In the genomic region with DNA sequence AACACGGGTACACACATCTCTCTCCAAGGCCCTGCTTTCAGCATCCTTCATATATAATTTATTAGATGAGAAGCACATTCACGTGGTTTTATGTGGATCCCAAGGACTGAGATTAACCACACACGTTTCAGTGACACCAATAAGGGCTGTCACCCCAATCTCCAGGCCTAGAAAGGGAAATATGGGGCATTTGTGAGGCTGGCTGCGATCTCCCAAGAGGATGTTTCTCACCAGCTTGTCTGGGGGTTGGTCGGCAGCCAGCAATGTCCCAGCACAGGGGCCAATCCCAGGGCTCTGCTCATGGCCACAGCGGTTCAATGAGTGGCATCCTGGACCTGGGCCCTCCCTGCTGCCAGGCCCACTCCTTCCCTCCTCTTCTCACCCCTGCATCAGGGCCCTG, we compare ENCODE assay signal across 13 cellular contexts.
"Had no signal": no experiment of that assay in that cellular context is flagged by ENCODE, and none has a peak within 500 bp of the region (broad histone marks: within the 10 kb centered on the region; RNA-seq: fewer than 3 reads in every experiment).

No MANE protein-coding gene starts in this region.

- H3K4me1 ChIP-seq: parathyroid adenoma, testis, upper lobe of left lung had no signal

- ATAC-seq: activated CD8-positive, alpha-beta memory T cell treated with anti-CD3 and anti-CD28 coated beads, Interleukin-2, amount 10 ng/mL, durations not matched to agents 7 days and 5 days; naive thymus-derived CD8-positive, alpha-beta T cell had no signal

- H3K79me2 ChIP-seq: parathyroid adenoma had no signal

- H3K9me3 ChIP-seq: neutrophil, testis, upper lobe of left lung had no signal

- H2AFZ ChIP-seq: parathyroid adenoma had no signal

- H3K27ac ChIP-seq: cardiac muscle cell, epithelial cell of prostate, neutrophil, parathyroid adenoma, testis, upper lobe of left lung had no signal

- H3K36me3 ChIP-seq: cardiac muscle cell, neutrophil, upper lobe of left lung had no signal

- H3K9ac ChIP-seq: parathyroid adenoma had no signal

- H3K4me3 ChIP-seq: cardiac muscle cell, testis, upper lobe of left lung had no signal

- H3K27me3 ChIP-seq: cardiac muscle cell, neutrophil, testis, upper lobe of left lung had no signal

- DNase-seq: activated B cell treated with CpG ODN at 0.5 μM for 24 hours; activated CD4-positive, alpha-beta memory T cell treated with anti-CD3 and anti-CD28 coated beads, Interleukin-2, amount 10 ng/mL, durations not matched to agents 7 days and 5 days; activated CD4-positive, alpha-beta T cell treated with anti-CD3 and anti-CD28 coated beads for 4 hours; activated CD8-positive, alpha-beta memory T cell treated with anti-CD3 and anti-CD28 coated beads, Interleukin-2, amount 10 ng/mL, durations not matched to agents 7 days and 5 days; foreskin melanocyte; kidney; naive thymus-derived CD8-positive, alpha-beta T cell; testis had no signal
